17 cellular contexts compared by ENCODE assay signal in the genomic region with DNA sequence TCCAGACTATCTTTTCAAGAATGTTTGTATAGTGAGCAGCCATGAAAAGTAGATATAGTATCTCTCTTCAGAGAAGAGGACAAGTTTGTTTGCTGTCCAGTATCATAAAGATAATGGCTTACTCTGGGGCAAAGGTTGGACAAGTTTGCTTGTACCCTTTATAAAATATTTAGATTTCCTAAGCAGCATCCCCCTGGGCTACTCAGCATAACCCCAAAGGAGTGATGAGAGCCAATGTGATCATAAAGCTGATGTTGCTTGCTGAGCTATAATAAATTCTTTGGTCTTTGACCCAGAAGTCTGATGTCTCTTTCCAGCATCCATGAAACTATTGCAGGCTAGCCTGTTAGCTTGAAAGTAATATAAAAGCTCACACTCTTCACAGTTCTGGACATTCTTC. TPM values are rescaled to one million over a fixed set of nuclear protein-coding genes. Genes with fewer than 3 reads are reported as not detected.
A peak's percentile ranks its signal among the peaks of the same experiment; 100 is the strongest.
DNase-seq lines count a peak whose midpoint lies in the region; TF ChIP-seq lines count a peak whose summit lies in the region.
"Had no signal": no experiment of that assay in that cellular context is flagged by ENCODE, and none has a peak within 500 bp of the region (broad histone marks: within the 10 kb centered on the region; RNA-seq: fewer than 3 reads in every experiment).

No MANE protein-coding gene starts in this region.

- CTCF ChIA-PET in Caco-2 (lab: Charles Lee) = interaction anchor here (0.5 kb wide), 1 partner anchor 30 kb away, joined by 3 read pairs; no protein-coding TSS in a partner anchor

- DNase-seq in Caco-2 = peak; percentile 77 to 78
- peak; percentile 18 for DNase-seq in left kidney (ENCODE audit: low read depth, low spot score)
- DNase-seq in HUDEP-2 (lab: John Stamatoyannopoulos, UW; ENCODE audit: unreplicated experiment in 76 of 76) = no peak
- no peak for DNase-seq in left ventricle myocardium inferior
- DNase-seq in spleen = no peak
- DNase-seq: 8988T; CD8-positive, alpha-beta T cell; DMS 273 treated with DMSO at 0.1 percent for 48 hours; DMS53; DND-41; EL; H9; IMR-90 had no signal

- intact Hi-C loops in Caco-2 (cut with micrococcal nuclease; ENCODE audit: unreplicated experiment) = loop anchor here (1.0 kb wide), 2 partner anchors 24 to 47 kb away; no protein-coding TSS in a partner anchor
- intact Hi-C loops in left ventricle myocardium inferior (cut with micrococcal nuclease) = no loop called here
- intact Hi-C loops in spleen (cut with DNase I; ENCODE audit: low total_unique reads) = no loop called here

- H3K27me3 ChIP-seq in Caco-2 (replicated peaks; ENCODE audit: control insufficient read depth, insufficient read depth, low read length) (no peaks in the 10 kb centered on the region), left ventricle myocardium inferior (ENCODE audit: low read depth) (no peaks in the 10 kb centered on the region), spleen (replicated peaks in 1 of 7) (no peaks in the 10 kb centered on the region)
- H3K27me3 ChIP-seq: BLaER1 treated with 17β-estradiol and CSF1 and Interleukin-3, amounts not matched to agents 10 nM and 100 nM had no signal

- H3K4me1 ChIP-seq in Caco-2 = peaks cover 26% of the 10 kb centered on the region
- H3K4me1 ChIP-seq in left ventricle myocardium inferior = no peaks in the 10 kb centered on the region
- peaks cover 0 to 13% (median 0%) of the 10 kb centered on the region in 6 donors for H3K4me1 ChIP-seq in spleen

- H3K4me3 ChIP-seq in Caco-2 (ENCODE audit: low read depth, low read length) (no peak overlapping the region), left ventricle myocardium inferior (no peak overlapping the region), spleen (no peak overlapping the region)
- H3K4me3 ChIP-seq: BLaER1 treated with 17β-estradiol and CSF1 and Interleukin-3, amounts not matched to agents 10 nM and 100 nM; GM12878 had no signal

- peaks cover 18% of the 10 kb centered on the region for H3K9me3 Mint-ChIP-seq in Caco-2 (ENCODE audit: unreplicated experiment)

- H3K27me3 Mint-ChIP-seq in Caco-2 (ENCODE audit: insufficient read depth, unreplicated experiment) = no peaks in the 10 kb centered on the region

- peaks cover 24% of the 10 kb centered on the region for H3K4me1 Mint-ChIP-seq in Caco-2 (ENCODE audit: low read depth, unreplicated experiment)

- no peaks in the 10 kb centered on the region for H3K36me3 Mint-ChIP-seq in Caco-2 (ENCODE audit: insufficient read depth, unreplicated experiment)

- BruUV-seq in Caco-2 (replicated peaks; lab: Mats Ljungman, UMichigan) = no TSS peak

- H3K9me3 ChIP-seq in Caco-2 (peaks cover 37% of the 10 kb centered on the region), left ventricle myocardium inferior (replicated peaks) (peaks cover 25% of the 10 kb centered on the region), spleen (peaks cover 0 to 39% (median 32%) of the 10 kb centered on the region in 8 donors)

- peak overlapping the region; percentile 22 for H3K4me3 Mint-ChIP-seq in Caco-2 (ENCODE audit: unreplicated experiment)
- H3K4me3 Mint-ChIP-seq: CD8-positive, alpha-beta T cell; H9 had no signal

- no peaks in the 10 kb centered on the region for H3K36me3 ChIP-seq in Caco-2 (ENCODE audit: control insufficient read depth, insufficient read depth, low read length)
- no peaks in the 10 kb centered on the region for H3K36me3 ChIP-seq in left ventricle myocardium inferior
- no peaks in the 10 kb centered on the region for H3K36me3 ChIP-seq in spleen

- TF ChIP-seq CTCF in Caco-2 (IDR thresholded peaks at IDR 0.05; ENCODE audit: insufficient read depth in 1 of 2, low read depth in 1 of 2, low read length in 1 of 2, severe bottlenecking in 1 of 2, unreplicated experiment in 1 of 2) (no peak), VCaP (conservative IDR thresholded peaks at IDR 0.05) (no peak), left ventricle myocardium inferior (IDR thresholded peaks at IDR 0.05; ENCODE audit: borderline replicate concordance) (no peak), spleen (IDR thresholded peaks at IDR 0.05 in 8 of 11, conservative IDR thresholded peaks at IDR 0.05 in 3 of 11) (no peak)

- H3K27ac ChIP-seq in VCaP (peak overlapping the region; percentile 36), temporal lobe (ENCODE audit: low read depth, low read length) (peak overlapping the region; percentile 44), left ventricle myocardium inferior (replicated peaks) (no peak overlapping the region), spleen (no peak overlapping the region)
- H3K27ac ChIP-seq: BLaER1 treated with 17β-estradiol and CSF1 and Interleukin-3, amounts not matched to agents 10 nM and 100 nM had no signal

- peak overlapping the region; percentile 68 for H3K27ac Mint-ChIP-seq in Caco-2 (ENCODE audit: unreplicated experiment)
- H3K27ac Mint-ChIP-seq: CD8-positive, alpha-beta T cell; H9 had no signal

- POLR2A ChIA-PET in Caco-2 (lab: Charles Lee) = no interaction called here

- no peak for TF ChIP-seq POLR2A in spleen (IDR thresholded peaks at IDR 0.05)

RNA-seq across cellular contexts. Expression of a gene that starts 49.0 kb away (rescaled TPM):
- 17.6 and 24.5 TPM in 2 replicates for total RNA-seq in Caco-2 (2022)
- total RNA-seq in temporal lobe = 48.7 TPM
- total RNA-seq in left ventricle myocardium inferior = 10.8 TPM
- 10 to 100 TPM; 34.5 to 82.2 (median 47.9) TPM for total RNA-seq in spleen
- 10 to 100 TPM; 36.3 to 46.6 (median 40.8) TPM for polyA plus RNA-seq in spleen

Comparison
In these comparisons a context has a peak if more than half of its experiments do, and no peak if none do; other contexts are left out.
1. DNase-seq: peak in Caco-2 (2 of 2) and left kidney (single experiment); none in HUDEP-2 (0 of 76), left ventricle myocardium inferior (single experiment) and spleen (single experiment).
2. H3K27ac ChIP-seq: peak in VCaP (single experiment) and temporal lobe (single experiment); none in left ventricle myocardium inferior (single experiment) and spleen (0 of 8).